Comparison of ENCODE assay signal across 1 cellular context in genomic region chr2:135573620-135574019, GRCh38.
TF ChIP-seq lines count a peak whose summit lies in the region.

No MANE protein-coding gene starts in this region.

TF ChIP-seq in K562, 482 proteins besides CTCF, POLR2A, EP300 and RAD21:
- no peak for TF ChIP-seq BCL6 (CRISPR knock-in tag; IDR thresholded peaks at IDR 0.05)
- TF ChIP-seq ZBTB8A (IDR thresholded peaks at IDR 0.05; ENCODE audit: partially characterized antibody): no peak
- TF ChIP-seq CBX5 (IDR thresholded peaks at IDR 0.05; ENCODE audit: borderline replicate concordance, low read depth): no peak
- TF ChIP-seq LARP7 (IDR thresholded peaks at IDR 0.05): no peak
- no peak for TF ChIP-seq DNMT1 (IDR thresholded peaks at IDR 0.05)
- no peak for TF ChIP-seq ZNF280A (IDR thresholded peaks at IDR 0.05; ENCODE audit: low read depth, partially characterized antibody)
- no peak for TF ChIP-seq TEAD4 (IDR thresholded peaks at IDR 0.05; ENCODE audit: low read length)
- no peak for TF ChIP-seq TEAD4 (CRISPR knock-in tag; IDR thresholded peaks at IDR 0.05; ENCODE audit: borderline replicate concordance)
- TF ChIP-seq FOXA3 (CRISPR knock-in tag; conservative IDR thresholded peaks at IDR 0.05 in 1 of 2, IDR thresholded peaks at IDR 0.05 in 1 of 2): no peak
TF ChIP-seq in K562: peak in this region for 0.
